8 cellular contexts compared by ENCODE assay signal in the genomic region with DNA sequence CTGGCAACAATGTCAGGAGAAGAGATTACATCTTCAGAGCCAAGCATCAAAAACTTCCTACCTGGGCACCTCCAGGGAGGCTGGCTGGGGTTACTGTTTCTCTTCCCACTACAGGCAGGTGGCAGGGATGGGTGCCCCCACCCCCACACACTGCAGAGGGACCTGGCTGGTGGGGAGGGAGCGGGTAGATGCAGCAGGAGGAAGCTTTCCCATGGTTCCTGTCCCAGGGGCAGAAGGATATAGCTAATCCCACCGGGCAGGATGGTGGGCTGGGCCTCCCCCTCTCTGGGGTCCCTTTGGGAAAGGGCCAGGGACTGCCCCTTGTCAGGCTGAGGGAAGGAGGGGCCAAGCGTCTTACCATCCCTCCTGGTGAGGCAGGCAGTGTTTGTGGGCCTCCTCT. TPM values are rescaled to one million over a fixed set of nuclear protein-coding genes. Genes with fewer than 3 reads are reported as not detected.
A peak's percentile ranks its signal among the peaks of the same experiment; 100 is the strongest.
DNase-seq lines count a peak whose midpoint lies in the region; ATAC-seq and TF ChIP-seq lines count a peak whose summit lies in the region.

No MANE protein-coding gene starts in this region.

- H3K4me3 Mint-ChIP-seq in T-helper 17 cell: peak overlapping the region; percentile 73

- H3K9me3 ChIP-seq in T-helper 17 cell (ENCODE audit: control insufficient read depth, low read length, poor library complexity, severe bottlenecking) (no peaks in the 10 kb centered on the region), gastroesophageal sphincter (no peaks in the 10 kb centered on the region), psoas muscle (no peaks in the 10 kb centered on the region)

- H3K4me1 ChIP-seq in gastroesophageal sphincter (peaks cover 0 to 49% (median 9%) of the 10 kb centered on the region in 3 donors), psoas muscle (peaks cover 6% of the 10 kb centered on the region)

- TF ChIP-seq CTCF in gastroesophageal sphincter (IDR thresholded peaks at IDR 0.05): no peak
- no peak for TF ChIP-seq CTCF in psoas muscle (IDR thresholded peaks at IDR 0.05)

- H3K27me3 Mint-ChIP-seq in T-helper 17 cell: peaks cover 41% of the 10 kb centered on the region

- DNase-seq in G401 (ENCODE audit: low spot score) (peak; percentile 63), T-helper 17 cell (no peak), psoas muscle (no peak), dermis blood vessel endothelial cell (no peak)
- DNase-seq in activated CD4-positive, alpha-beta T cell treated with anti-CD3 and anti-CD28 coated beads for 48 hours: no peak

- no peak for TF ChIP-seq POLR2A in gastroesophageal sphincter (IDR thresholded peaks at IDR 0.05)

- no peak overlapping the region for H3K27ac Mint-ChIP-seq in T-helper 17 cell

- no peak for TF ChIP-seq EP300 in gastroesophageal sphincter (IDR thresholded peaks at IDR 0.05)

- H3K36me3 Mint-ChIP-seq in T-helper 17 cell (ENCODE audit: low read depth): peaks cover 3% of the 10 kb centered on the region

- H3K4me3 ChIP-seq in gastroesophageal sphincter: peak overlapping the region; percentile 49 to 69
- H3K4me3 ChIP-seq in psoas muscle: peak overlapping the region; percentile 73

- H3K27ac ChIP-seq in gastroesophageal sphincter (peak overlapping the region in 3 of 4 donors; percentile 69 to 80 (median 74)), psoas muscle (peak overlapping the region; percentile 16)

- in situ Hi-C loops in G401 (cut with HindIII; ENCODE audit: low sequenced_read_pairs): no loop called here

- H3K36me3 ChIP-seq in gastroesophageal sphincter (no peaks in the 10 kb centered on the region), psoas muscle (ENCODE audit: insufficient read depth in 1 of 2, low read depth in 1 of 2) (no peaks in the 10 kb centered on the region)

- intact Hi-C loops in psoas muscle (cut with DNase I): no loop called here

- no CpG with 5 or more reads among the region's 3 CpGs for WGBS in gastroesophageal sphincter (ENCODE audit: low coverage in 1 of 2), 2 donors
- 50 to 67% (median 53%) methylated on average over 2 to 3 of the region's 3 CpGs for WGBS in psoas muscle, 3 donors

- H3K4me1 Mint-ChIP-seq in T-helper 17 cell: peaks cover 14% of the 10 kb centered on the region

- H3K27me3 ChIP-seq in gastroesophageal sphincter: no peaks in the 10 kb centered on the region
- no peaks in the 10 kb centered on the region for H3K27me3 ChIP-seq in psoas muscle (ENCODE audit: insufficient read depth in 3 of 3, low read length in 2 of 3)

- ATAC-seq in T-helper 17 cell (no peak), gastroesophageal sphincter (no peak), psoas muscle (no peak), HG03378 (IDR thresholded peaks at IDR 0.05; ENCODE audit: unreplicated experiment) (no peak), HG02885 (IDR thresholded peaks at IDR 0.05; ENCODE audit: poor library complexity, unreplicated experiment) (no peak)

RNA-seq across cellular contexts. Expression of gene MTMR4, which starts 16.7 kb away (rescaled TPM):
- 35.9 and 36.3 TPM in 2 replicates for total RNA-seq in G401 (2014; rRNA removed; shearing (Covaris generic))
- total RNA-seq in T-helper 17 cell: 10 to 100 TPM; 36.6 to 41.3 TPM
- 10 to 100 TPM; 31.6 to 36.5 (median 35.3) TPM for total RNA-seq in gastroesophageal sphincter
- 10 to 100 TPM in 3 of 4 donors, 1 to 10 TPM in 1; 4.5 to 11.2 (median 10.8) TPM for total RNA-seq in psoas muscle
- 1 to 10 TPM; 2.4 to 7.7 (median 4.0) TPM for polyA plus RNA-seq in psoas muscle
- total RNA-seq in dermis blood vessel endothelial cell: 53.9 and 57.5 TPM in 2 replicates

RNA-seq across cellular contexts. Expression of gene HSF5, which starts 42.9 kb away (rescaled TPM):
- total RNA-seq in G401 (2014; rRNA removed; shearing (Covaris generic)): not detected in 2 replicates
- 1 to 10 TPM; 1.5 to 1.6 TPM for total RNA-seq in T-helper 17 cell
- total RNA-seq in gastroesophageal sphincter: under 1 TPM in 1 of 4 donors, not detected in 3; 0.13 TPM
- total RNA-seq in psoas muscle: not detected
- polyA plus RNA-seq in psoas muscle: not detected
- 0.05 and 0.17 TPM in 2 replicates for total RNA-seq in dermis blood vessel endothelial cell
